Comparison of ENCODE assay signal across 29 cellular contexts in genomic region chr15:63780969-63781368, GRCh38.
"Had no signal": no experiment of that assay in that cellular context is flagged by ENCODE, and none has a peak within 500 bp of the region (broad histone marks: within the 10 kb centered on the region; RNA-seq: fewer than 3 reads in every experiment).

No MANE protein-coding gene starts in this region.

- DNase-seq: activated CD4-positive, alpha-beta memory T cell treated with anti-CD3 and anti-CD28 coated beads, Interleukin-2, amount 10 ng/mL, durations not matched to agents 7 days and 5 days; activated CD4-positive, alpha-beta T cell treated with anti-CD3 and anti-CD28 coated beads for 1 hour; activated CD4-positive, alpha-beta T cell treated with anti-CD3 and anti-CD28 coated beads for 4 hours; activated CD4-positive, alpha-beta T cell treated with anti-CD3 and anti-CD28 coated beads, Interleukin-2, amount 10 ng/mL, durations not matched to agents 7 days and 5 days; activated CD4-positive, alpha-beta T cell treated with anti-CD3 and anti-CD28 coated beads, Interleukin-2, amount 50 U/mL, for 4 hours; activated CD8-positive, alpha-beta memory T cell treated with anti-CD3 and anti-CD28 coated beads, Interleukin-2, amount 50 U/mL, for 48 hours; activated gamma-delta T cell; activated naive CD4-positive, alpha-beta T cell treated with anti-CD3 and anti-CD28 coated beads, Interleukin-2, amount 50 U/mL, for 16 hours; activated naive CD4-positive, alpha-beta T cell treated with Interleukin-2 at 50 U/mL for 16 hours; activated naive CD8-positive, alpha-beta T cell treated with anti-CD3 and anti-CD28 coated beads for 36 hours; activated naive CD8-positive, alpha-beta T cell treated with anti-CD3 and anti-CD28 coated beads, Interleukin-2, amount 50 U/mL, for 24 hours; activated T-cell treated with anti-CD3 and anti-CD28 coated beads for 4 hours; activated T-cell treated with anti-CD3 and anti-CD28 coated beads, Interleukin-2, amount 50 U/mL, for 24 hours; activated T-cell treated with anti-CD3 and anti-CD28 coated beads, Interleukin-2, amount 50 U/mL, for 72 hours; adrenal gland; amygdala; aorta; body of pancreas; caudate nucleus; colonic mucosa; effector CD8-positive, alpha-beta T cell; foreskin fibroblast; head of caudate nucleus; T-helper 2 cell had no signal

- ATAC-seq: activated naive CD8-positive, alpha-beta T cell treated with anti-CD3 and anti-CD28 coated beads, Interleukin-2, amount 50 U/mL, for 24 hours; activated T-cell treated with anti-CD3 and anti-CD28 coated beads, Interleukin-2, amount 50 U/mL, for 72 hours; body of pancreas; esophagus mucosa; WTC11 had no signal

- H3K27me3 ChIP-seq: adrenal gland, body of pancreas, colonic mucosa had no signal

- H3K4me1 ChIP-seq: adrenal gland, body of pancreas, colonic mucosa had no signal

- H3K4me3 Mint-ChIP-seq: activated CD4-positive, alpha-beta memory T cell treated with anti-CD3 and anti-CD28 coated beads, Interleukin-2, amount 10 ng/mL, durations not matched to agents 7 days and 5 days; activated CD4-positive, alpha-beta T cell treated with anti-CD3 and anti-CD28 coated beads, Interleukin-2, amount 10 ng/mL, durations not matched to agents 7 days and 5 days; activated naive CD8-positive, alpha-beta T cell treated with anti-CD3 and anti-CD28 coated beads for 36 hours; activated naive CD8-positive, alpha-beta T cell treated with anti-CD3 and anti-CD28 coated beads, Interleukin-2, amount 50 U/mL, for 24 hours; activated T-cell treated with anti-CD3 and anti-CD28 coated beads, Interleukin-2, amount 50 U/mL, for 24 hours; activated T-cell treated with anti-CD3 and anti-CD28 coated beads, Interleukin-2, amount 50 U/mL, for 72 hours; WTC11 had no signal

- H3K27ac ChIP-seq: adrenal gland, body of pancreas, colonic mucosa, VCaP had no signal

- H3K9me3 ChIP-seq: adrenal gland, body of pancreas, colonic mucosa had no signal

- H3K27ac Mint-ChIP-seq: activated CD4-positive, alpha-beta memory T cell treated with anti-CD3 and anti-CD28 coated beads, Interleukin-2, amount 10 ng/mL, durations not matched to agents 7 days and 5 days; activated CD4-positive, alpha-beta T cell treated with anti-CD3 and anti-CD28 coated beads, Interleukin-2, amount 10 ng/mL, durations not matched to agents 7 days and 5 days; activated naive CD8-positive, alpha-beta T cell treated with anti-CD3 and anti-CD28 coated beads for 36 hours; activated naive CD8-positive, alpha-beta T cell treated with anti-CD3 and anti-CD28 coated beads, Interleukin-2, amount 50 U/mL, for 24 hours; activated T-cell treated with anti-CD3 and anti-CD28 coated beads, Interleukin-2, amount 50 U/mL, for 24 hours; activated T-cell treated with anti-CD3 and anti-CD28 coated beads, Interleukin-2, amount 50 U/mL, for 72 hours had no signal

- FAIRE-seq: frontal cortex, TTC549 had no signal

- H3K36me3 ChIP-seq: adrenal gland, colonic mucosa had no signal

- H3K4me1 Mint-ChIP-seq: activated CD4-positive, alpha-beta memory T cell treated with anti-CD3 and anti-CD28 coated beads, Interleukin-2, amount 10 ng/mL, durations not matched to agents 7 days and 5 days had no signal

- H3K27me3 Mint-ChIP-seq: activated CD4-positive, alpha-beta memory T cell treated with anti-CD3 and anti-CD28 coated beads, Interleukin-2, amount 10 ng/mL, durations not matched to agents 7 days and 5 days; activated CD4-positive, alpha-beta T cell treated with anti-CD3 and anti-CD28 coated beads, Interleukin-2, amount 10 ng/mL, durations not matched to agents 7 days and 5 days; activated naive CD8-positive, alpha-beta T cell treated with anti-CD3 and anti-CD28 coated beads for 36 hours; activated naive CD8-positive, alpha-beta T cell treated with anti-CD3 and anti-CD28 coated beads, Interleukin-2, amount 50 U/mL, for 24 hours; activated T-cell treated with anti-CD3 and anti-CD28 coated beads, Interleukin-2, amount 50 U/mL, for 24 hours had no signal

- H3K4me3 ChIP-seq: adrenal gland, body of pancreas, colonic mucosa had no signal

- H3K9me3 Mint-ChIP-seq: activated CD4-positive, alpha-beta memory T cell treated with anti-CD3 and anti-CD28 coated beads, Interleukin-2, amount 10 ng/mL, durations not matched to agents 7 days and 5 days; activated CD4-positive, alpha-beta T cell treated with anti-CD3 and anti-CD28 coated beads, Interleukin-2, amount 10 ng/mL, durations not matched to agents 7 days and 5 days; activated naive CD8-positive, alpha-beta T cell treated with anti-CD3 and anti-CD28 coated beads for 36 hours; activated naive CD8-positive, alpha-beta T cell treated with anti-CD3 and anti-CD28 coated beads, Interleukin-2, amount 50 U/mL, for 24 hours; activated T-cell treated with anti-CD3 and anti-CD28 coated beads, Interleukin-2, amount 50 U/mL, for 24 hours had no signal
